ENCODE assay signal across 8 cellular contexts in the genomic region with DNA sequence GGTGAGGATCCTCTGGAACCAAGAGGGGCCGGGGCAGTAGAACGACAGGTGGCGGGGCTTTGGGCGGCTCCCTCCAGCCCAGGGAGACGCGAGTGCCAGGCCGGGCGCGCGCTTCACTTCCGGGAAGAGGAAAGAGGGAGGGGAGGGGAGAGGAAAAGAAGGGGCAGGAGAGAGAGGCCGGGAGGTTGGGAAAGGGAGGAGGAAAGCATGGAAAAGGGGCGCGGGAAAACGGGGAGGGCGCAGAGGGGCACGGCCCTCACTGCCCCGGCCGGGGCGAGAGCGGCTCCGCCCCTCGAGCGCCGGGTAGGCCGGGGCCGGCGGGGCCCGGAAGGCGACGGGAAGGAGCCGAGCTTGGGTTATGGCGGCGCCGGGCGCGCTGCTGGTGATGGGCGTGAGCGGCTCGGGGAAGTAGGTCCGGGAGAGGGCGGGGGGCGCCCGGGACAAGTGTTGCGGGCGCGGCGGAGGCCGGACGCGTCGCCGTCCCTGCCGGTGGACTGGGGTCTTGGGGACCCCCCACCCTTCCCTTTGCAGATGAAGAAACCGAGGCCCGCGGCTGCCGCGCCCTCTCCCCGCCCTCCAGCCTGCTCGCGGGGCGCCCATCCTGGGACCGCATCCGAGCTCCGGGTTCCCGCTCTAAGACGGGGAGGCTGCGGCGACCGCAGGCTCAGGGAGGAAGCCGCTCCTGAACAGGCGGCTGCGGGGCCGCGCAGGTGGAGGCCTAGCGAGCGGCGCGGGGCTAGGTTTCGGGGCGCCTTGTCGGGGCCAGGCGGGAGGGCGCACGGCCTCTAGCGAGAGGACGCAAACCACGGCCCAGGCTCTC. TPM values are rescaled to one million over a fixed set of nuclear protein-coding genes. Genes with fewer than 3 reads are reported as not detected.
DNase-seq lines count a peak whose midpoint lies in the region; ATAC-seq and TF ChIP-seq lines count a peak whose summit lies in the region.

TSS of gene IDNK (plus strand) at position 330 of the 820 bp plus-strand sequence. CDS start at position 359, 29 bp downstream.

- H3K4me3 ChIP-seq in AG09309 (ENCODE audit: control insufficient read depth, low read depth, low read length) (peak within 1 kb of the TSS; percentile 66), mesenchymal stem cell (ENCODE audit: insufficient read depth in 1 of 2, low read depth in 1 of 2, low read length in 2 of 2) (peak within 1 kb of the TSS; percentile 72 to 85)

- H2BK15ac ChIP-seq in mesenchymal stem cell (ENCODE audit: low read depth, poor library complexity, severe bottlenecking), result peak within 1 kb of the TSS; percentile 78

- 1% methylated on average over 64 of the region's 89 CpGs for WGBS in mesenchymal stem cell

- no peaks in the 10 kb centered on the region for H3K9me3 ChIP-seq in mesenchymal stem cell (ENCODE audit: control insufficient read depth, low read length)

- H3K18ac ChIP-seq in mesenchymal stem cell (ENCODE audit: low read depth in 1 of 2, low read length in 2 of 2), result peak within 1 kb of the TSS in 1 of 2 experiments; percentile 84

- H4K8ac ChIP-seq in mesenchymal stem cell (ENCODE audit: low read length), result peak within 1 kb of the TSS; percentile 90

- H3K4ac ChIP-seq in mesenchymal stem cell (ENCODE audit: low read depth in 1 of 2, low read length in 2 of 2), result peak within 1 kb of the TSS; percentile 24 to 61

- no peaks in the 10 kb centered on the region for H3K27me3 Mint-ChIP-seq in activated CD8-positive, alpha-beta T cell treated with anti-CD3 and anti-CD28 coated beads for 36 hours

- H3K27ac Mint-ChIP-seq in activated CD8-positive, alpha-beta T cell treated with anti-CD3 and anti-CD28 coated beads for 36 hours, result peak within 1 kb of the TSS; percentile 94

- peaks cover 1% of the 10 kb centered on the region for H3K79me1 ChIP-seq in mesenchymal stem cell (replicated peaks; ENCODE audit: low read length, poor library complexity, severe bottlenecking)

- CTCF ChIA-PET in activated CD8-positive, alpha-beta T cell treated with anti-CD3 and anti-CD28 coated beads for 36 hours (lab: Charles Lee), result interaction anchor here (0.8 to 2.6 kb wide), 6 partner anchors 14 to 85 kb away, joined by 3 to 12 read pairs (median 3); partner anchors contain the start of gene UBQLN1

- peak within 1 kb of the TSS in 1 of 2 experiments; percentile 19 for H3K14ac ChIP-seq in mesenchymal stem cell (ENCODE audit: low read length in 2 of 2)

- peak within 1 kb of the TSS; percentile 82 for H3K4me3 Mint-ChIP-seq in activated CD8-positive, alpha-beta T cell treated with anti-CD3 and anti-CD28 coated beads for 36 hours

- TF ChIP-seq CTCF in AG09309 (IDR thresholded peaks at IDR 0.05; ENCODE audit: control insufficient read depth, insufficient read depth, low read depth, low read length, missing control alignments), result no peak
- no peak for TF ChIP-seq CTCF in activated CD8-positive, alpha-beta T cell treated with anti-CD3 and anti-CD28 coated beads for 36 hours (IDR thresholded peaks at IDR 0.05)

- peaks cover 0 to 5% of the 10 kb centered on the region in 2 experiments for H3K27me3 ChIP-seq in mesenchymal stem cell (ENCODE audit: control insufficient read depth in 1 of 2, insufficient read depth in 1 of 2, low read length in 2 of 2)

- peak within 1 kb of the TSS; percentile 89 for H3K9ac ChIP-seq in mesenchymal stem cell (ENCODE audit: low read length)

- intact Hi-C loops in activated CD8-positive, alpha-beta T cell treated with anti-CD3 and anti-CD28 coated beads for 36 hours (cut with micrococcal nuclease), result loop anchor here (5.0 kb wide), 2 partner anchors 84 to 294 kb away; partner anchors contain the start of gene UBQLN1

- POLR2A ChIA-PET in activated CD8-positive, alpha-beta T cell treated with anti-CD3 and anti-CD28 coated beads for 36 hours (lab: Charles Lee), result interaction anchor here (0.6 to 2.0 kb wide), 12 partner anchors 8 to 1784 kb away, joined by 3 to 20 read pairs (median 4); partner anchors contain the start of genes KIF27 and UBQLN1

- H2AFZ ChIP-seq in mesenchymal stem cell (ENCODE audit: low read depth, low read length), result peak within 1 kb of the TSS; percentile 81

- no peak within 1 kb of the TSS for H3K23ac ChIP-seq in mesenchymal stem cell (ENCODE audit: low read length in 2 of 2)

- H3K9me3 Mint-ChIP-seq in activated CD8-positive, alpha-beta T cell treated with anti-CD3 and anti-CD28 coated beads for 36 hours, result no peaks in the 10 kb centered on the region

- peaks cover 7 to 15% of the 10 kb centered on the region in 2 experiments for H3K36me3 ChIP-seq in mesenchymal stem cell (ENCODE audit: control insufficient read depth in 1 of 2, insufficient read depth in 2 of 2, low read depth in 1 of 2, low read length in 2 of 2)

- peak within 1 kb of the TSS; percentile 63 for H3K4me2 ChIP-seq in mesenchymal stem cell (ENCODE audit: low read length, poor library complexity, severe bottlenecking)

- ATAC-seq in GM18870 (IDR thresholded peaks at IDR 0.05; ENCODE audit: unreplicated experiment) (peak; percentile 57), HG03097 (IDR thresholded peaks at IDR 0.05; ENCODE audit: low FRiP score, unreplicated experiment) (peak; percentile 71)
- peak; percentile 87 for ATAC-seq in activated CD8-positive, alpha-beta T cell treated with anti-CD3 and anti-CD28 coated beads for 36 hours

- H3K36me3 Mint-ChIP-seq in activated CD8-positive, alpha-beta T cell treated with anti-CD3 and anti-CD28 coated beads for 36 hours (ENCODE audit: low read depth), result peaks cover 3% of the 10 kb centered on the region

- no peak within 1 kb of the TSS for H2AK5ac ChIP-seq in mesenchymal stem cell (ENCODE audit: low read length, severe bottlenecking)

- peak within 1 kb of the TSS; percentile 40 for H2BK120ac ChIP-seq in mesenchymal stem cell (ENCODE audit: low read depth, low read length)

- H2BK5ac ChIP-seq in mesenchymal stem cell (ENCODE audit: low read depth, low read length, poor library complexity, severe bottlenecking), result peak within 1 kb of the TSS; percentile 21

- H3K27ac ChIP-seq in mesenchymal stem cell (ENCODE audit: low read length, poor library complexity, severe bottlenecking), result no peak within 1 kb of the TSS

- peaks cover 2% of the 10 kb centered on the region for H3K4me1 ChIP-seq in mesenchymal stem cell (ENCODE audit: control insufficient read depth, insufficient read depth, low read depth, low read length)

- H4K91ac ChIP-seq in mesenchymal stem cell (ENCODE audit: low read length), result peak within 1 kb of the TSS; percentile 27

- no peak within 1 kb of the TSS for H2BK12ac ChIP-seq in mesenchymal stem cell (ENCODE audit: low read length in 2 of 2)

- peaks cover 23% of the 10 kb centered on the region for H3K4me1 Mint-ChIP-seq in activated CD8-positive, alpha-beta T cell treated with anti-CD3 and anti-CD28 coated beads for 36 hours (ENCODE audit: low read depth)

- DNase-seq in AG09309 (ENCODE audit: low read depth) (no peak), NCI-H446 (lab: John Stamatoyannopoulos, UW) (peak; percentile 23 to 63), mesenchymal stem cell (peak; percentile 62)
- peak; percentile 64 for DNase-seq in activated CD8-positive, alpha-beta T cell treated with anti-CD3 and anti-CD28 coated beads for 36 hours
- peak; percentile 41 for DNase-seq in effector CD8-positive, alpha-beta T cell (lab: John Stamatoyannopoulos, UW)
- peak; percentile 21 for DNase-seq in stimulated activated CD8-positive, alpha-beta memory T cell treated with anti-CD3 and anti-CD28 coated beads, Interleukin-15, amount 100 ng/mL, for 24 hours (ENCODE audit: low read depth)

RNA-seq across cellular contexts. Expression of gene IDNK, which starts in this region (rescaled TPM):
- total RNA-seq in activated CD8-positive, alpha-beta T cell treated with anti-CD3 and anti-CD28 coated beads for 36 hours, result 1 to 10 TPM; 3.6 to 4.8 TPM
- 2.4 TPM for polyA plus RNA-seq in mesenchymal stem cell (2013, experiment 1 of 2)
- polyA plus RNA-seq in mesenchymal stem cell (2013, experiment 2 of 2), result 2.6 TPM
